In the genomic region with DNA sequence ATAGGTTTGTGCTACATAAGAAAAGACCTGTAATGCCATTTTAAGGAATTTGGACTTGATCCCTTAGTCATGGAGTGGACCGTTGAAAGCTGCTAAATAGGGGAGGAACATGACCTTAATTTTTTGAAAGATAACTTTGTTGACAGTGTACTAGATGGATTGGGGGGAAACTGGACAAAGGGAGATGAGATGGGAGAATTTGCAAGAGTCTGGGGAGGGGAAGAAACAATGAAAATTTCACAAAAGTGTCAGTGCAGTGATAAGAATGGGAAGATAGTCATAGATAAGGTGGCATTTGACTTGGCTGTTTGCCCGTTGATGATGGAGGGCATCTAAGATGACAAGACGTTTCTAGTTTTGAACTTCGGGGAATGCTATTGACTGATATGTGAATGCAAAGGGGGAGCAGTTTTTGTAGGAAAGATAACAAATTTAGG, we compare ENCODE assay signal across 1 cellular context.
TF ChIP-seq lines count a peak whose summit lies in the region.

No MANE protein-coding gene starts in this region.

TF ChIP-seq in K562, 482 proteins besides CTCF, POLR2A, EP300 and RAD21 (continued from another document):
- TF ChIP-seq, protein P1, sequence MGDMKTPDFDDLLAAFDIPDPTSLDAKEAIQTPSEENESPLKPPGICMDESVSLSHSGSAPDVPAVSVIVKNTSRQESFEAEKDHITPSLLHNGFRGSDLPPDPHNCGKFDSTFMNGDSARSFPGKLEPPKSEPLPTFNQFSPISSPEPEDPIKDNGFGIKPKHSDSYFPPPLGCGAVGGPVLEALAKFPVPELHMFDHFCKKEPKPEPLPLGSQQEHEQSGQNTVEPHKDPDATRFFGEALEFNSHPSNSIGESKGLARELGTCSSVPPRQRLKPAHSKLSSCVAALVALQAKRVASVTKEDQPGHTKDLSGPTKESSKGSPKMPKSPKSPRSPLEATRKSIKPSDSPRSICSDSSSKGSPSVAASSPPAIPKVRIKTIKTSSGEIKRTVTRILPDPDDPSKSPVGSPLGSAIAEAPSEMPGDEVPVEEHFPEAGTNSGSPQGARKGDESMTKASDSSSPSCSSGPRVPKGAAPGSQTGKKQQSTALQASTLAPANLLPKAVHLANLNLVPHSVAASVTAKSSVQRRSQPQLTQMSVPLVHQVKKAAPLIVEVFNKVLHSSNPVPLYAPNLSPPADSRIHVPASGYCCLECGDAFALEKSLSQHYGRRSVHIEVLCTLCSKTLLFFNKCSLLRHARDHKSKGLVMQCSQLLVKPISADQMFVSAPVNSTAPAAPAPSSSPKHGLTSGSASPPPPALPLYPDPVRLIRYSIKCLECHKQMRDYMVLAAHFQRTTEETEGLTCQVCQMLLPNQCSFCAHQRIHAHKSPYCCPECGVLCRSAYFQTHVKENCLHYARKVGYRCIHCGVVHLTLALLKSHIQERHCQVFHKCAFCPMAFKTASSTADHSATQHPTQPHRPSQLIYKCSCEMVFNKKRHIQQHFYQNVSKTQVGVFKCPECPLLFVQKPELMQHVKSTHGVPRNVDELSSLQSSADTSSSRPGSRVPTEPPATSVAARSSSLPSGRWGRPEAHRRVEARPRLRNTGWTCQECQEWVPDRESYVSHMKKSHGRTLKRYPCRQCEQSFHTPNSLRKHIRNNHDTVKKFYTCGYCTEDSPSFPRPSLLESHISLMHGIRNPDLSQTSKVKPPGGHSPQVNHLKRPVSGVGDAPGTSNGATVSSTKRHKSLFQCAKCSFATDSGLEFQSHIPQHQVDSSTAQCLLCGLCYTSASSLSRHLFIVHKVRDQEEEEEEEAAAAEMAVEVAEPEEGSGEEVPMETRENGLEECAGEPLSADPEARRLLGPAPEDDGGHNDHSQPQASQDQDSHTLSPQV (IDR thresholded peaks at IDR 0.05), result peak; percentile 43; the same call in 1 of the 2 replicates
- TF ChIP-seq MIER1 (IDR thresholded peaks at IDR 0.05; ENCODE audit: low read depth) (no peak), CEBPB (tag; IDR thresholded peaks at IDR 0.05) (no peak), GTF2E2 (tag; IDR thresholded peaks at IDR 0.05) (no peak), SAP30 (IDR thresholded peaks at IDR 0.05; ENCODE audit: borderline replicate concordance, insufficient read depth, low read depth, low read length, poor library complexity, severe bottlenecking) (no peak), ARNT (IDR thresholded peaks at IDR 0.05) (no peak), WHSC1 (IDR thresholded peaks at IDR 0.05; ENCODE audit: low read length) (no peak), PHB (CRISPR knock-in tag; IDR thresholded peaks at IDR 0.05) (no peak), ZNF589 (CRISPR knock-in tag; IDR thresholded peaks at IDR 0.05; ENCODE audit: low read depth) (no peak), SAFB (IDR thresholded peaks at IDR 0.05; ENCODE audit: borderline replicate concordance, low read depth, low read length) (no peak), MBD2 (IDR thresholded peaks at IDR 0.05; ENCODE audit: borderline replicate concordance, low read depth) (no peak)
- TF ChIP-seq, protein P2, sequence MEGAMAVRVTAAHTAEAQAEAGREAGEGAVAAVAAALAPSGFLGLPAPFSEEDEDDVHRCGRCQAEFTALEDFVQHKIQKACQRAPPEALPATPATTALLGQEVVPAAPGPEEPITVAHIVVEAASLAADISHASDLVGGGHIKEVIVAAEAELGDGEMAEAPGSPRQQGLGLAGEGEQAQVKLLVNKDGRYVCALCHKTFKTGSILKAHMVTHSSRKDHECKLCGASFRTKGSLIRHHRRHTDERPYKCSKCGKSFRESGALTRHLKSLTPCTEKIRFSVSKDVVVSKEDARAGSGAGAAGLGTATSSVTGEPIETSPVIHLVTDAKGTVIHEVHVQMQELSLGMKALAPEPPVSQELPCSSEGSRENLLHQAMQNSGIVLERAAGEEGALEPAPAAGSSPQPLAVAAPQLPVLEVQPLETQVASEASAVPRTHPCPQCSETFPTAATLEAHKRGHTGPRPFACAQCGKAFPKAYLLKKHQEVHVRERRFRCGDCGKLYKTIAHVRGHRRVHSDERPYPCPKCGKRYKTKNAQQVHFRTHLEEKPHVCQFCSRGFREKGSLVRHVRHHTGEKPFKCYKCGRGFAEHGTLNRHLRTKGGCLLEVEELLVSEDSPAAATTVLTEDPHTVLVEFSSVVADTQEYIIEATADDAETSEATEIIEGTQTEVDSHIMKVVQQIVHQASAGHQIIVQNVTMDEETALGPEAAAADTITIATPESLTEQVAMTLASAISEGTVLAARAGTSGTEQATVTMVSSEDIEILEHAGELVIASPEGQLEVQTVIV (CRISPR knock-in tag; IDR thresholded peaks at IDR 0.05; ENCODE audit: borderline replicate concordance), result no peak
- TF ChIP-seq, protein P3, sequence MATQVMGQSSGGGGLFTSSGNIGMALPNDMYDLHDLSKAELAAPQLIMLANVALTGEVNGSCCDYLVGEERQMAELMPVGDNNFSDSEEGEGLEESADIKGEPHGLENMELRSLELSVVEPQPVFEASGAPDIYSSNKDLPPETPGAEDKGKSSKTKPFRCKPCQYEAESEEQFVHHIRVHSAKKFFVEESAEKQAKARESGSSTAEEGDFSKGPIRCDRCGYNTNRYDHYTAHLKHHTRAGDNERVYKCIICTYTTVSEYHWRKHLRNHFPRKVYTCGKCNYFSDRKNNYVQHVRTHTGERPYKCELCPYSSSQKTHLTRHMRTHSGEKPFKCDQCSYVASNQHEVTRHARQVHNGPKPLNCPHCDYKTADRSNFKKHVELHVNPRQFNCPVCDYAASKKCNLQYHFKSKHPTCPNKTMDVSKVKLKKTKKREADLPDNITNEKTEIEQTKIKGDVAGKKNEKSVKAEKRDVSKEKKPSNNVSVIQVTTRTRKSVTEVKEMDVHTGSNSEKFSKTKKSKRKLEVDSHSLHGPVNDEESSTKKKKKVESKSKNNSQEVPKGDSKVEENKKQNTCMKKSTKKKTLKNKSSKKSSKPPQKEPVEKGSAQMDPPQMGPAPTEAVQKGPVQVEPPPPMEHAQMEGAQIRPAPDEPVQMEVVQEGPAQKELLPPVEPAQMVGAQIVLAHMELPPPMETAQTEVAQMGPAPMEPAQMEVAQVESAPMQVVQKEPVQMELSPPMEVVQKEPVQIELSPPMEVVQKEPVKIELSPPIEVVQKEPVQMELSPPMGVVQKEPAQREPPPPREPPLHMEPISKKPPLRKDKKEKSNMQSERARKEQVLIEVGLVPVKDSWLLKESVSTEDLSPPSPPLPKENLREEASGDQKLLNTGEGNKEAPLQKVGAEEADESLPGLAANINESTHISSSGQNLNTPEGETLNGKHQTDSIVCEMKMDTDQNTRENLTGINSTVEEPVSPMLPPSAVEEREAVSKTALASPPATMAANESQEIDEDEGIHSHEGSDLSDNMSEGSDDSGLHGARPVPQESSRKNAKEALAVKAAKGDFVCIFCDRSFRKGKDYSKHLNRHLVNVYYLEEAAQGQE (CRISPR knock-in tag; IDR thresholded peaks at IDR 0.05; ENCODE audit: low read depth), result no peak
- TF ChIP-seq, protein P4, sequence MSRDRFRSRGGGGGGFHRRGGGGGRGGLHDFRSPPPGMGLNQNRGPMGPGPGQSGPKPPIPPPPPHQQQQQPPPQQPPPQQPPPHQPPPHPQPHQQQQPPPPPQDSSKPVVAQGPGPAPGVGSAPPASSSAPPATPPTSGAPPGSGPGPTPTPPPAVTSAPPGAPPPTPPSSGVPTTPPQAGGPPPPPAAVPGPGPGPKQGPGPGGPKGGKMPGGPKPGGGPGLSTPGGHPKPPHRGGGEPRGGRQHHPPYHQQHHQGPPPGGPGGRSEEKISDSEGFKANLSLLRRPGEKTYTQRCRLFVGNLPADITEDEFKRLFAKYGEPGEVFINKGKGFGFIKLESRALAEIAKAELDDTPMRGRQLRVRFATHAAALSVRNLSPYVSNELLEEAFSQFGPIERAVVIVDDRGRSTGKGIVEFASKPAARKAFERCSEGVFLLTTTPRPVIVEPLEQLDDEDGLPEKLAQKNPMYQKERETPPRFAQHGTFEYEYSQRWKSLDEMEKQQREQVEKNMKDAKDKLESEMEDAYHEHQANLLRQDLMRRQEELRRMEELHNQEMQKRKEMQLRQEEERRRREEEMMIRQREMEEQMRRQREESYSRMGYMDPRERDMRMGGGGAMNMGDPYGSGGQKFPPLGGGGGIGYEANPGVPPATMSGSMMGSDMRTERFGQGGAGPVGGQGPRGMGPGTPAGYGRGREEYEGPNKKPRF (IDR thresholded peaks at IDR 0.05; ENCODE audit: low read depth, low read length), result no peak
